28 cellular contexts compared by ENCODE assay signal in the genomic region with DNA sequence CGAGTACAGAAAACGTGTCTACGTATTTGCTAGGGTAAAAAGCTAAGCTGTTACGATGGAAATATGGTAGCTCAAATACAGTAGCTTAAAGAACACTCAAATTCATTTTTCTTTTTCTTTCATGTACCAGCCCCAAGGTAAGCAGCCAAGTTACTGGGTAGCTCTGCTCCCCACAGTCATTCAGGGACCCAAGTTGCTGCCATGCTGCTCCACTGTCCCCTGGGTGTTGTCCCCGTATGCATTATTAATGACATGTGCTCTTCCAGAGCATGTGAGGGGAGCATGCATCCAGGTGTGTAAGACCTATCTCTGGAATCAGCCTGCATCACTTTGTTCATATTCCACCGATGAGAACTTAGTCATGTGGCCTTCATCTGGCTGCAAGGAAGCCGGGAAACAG.
"Had no signal": no experiment of that assay in that cellular context is flagged by ENCODE, and none has a peak within 500 bp of the region (broad histone marks: within the 10 kb centered on the region; RNA-seq: fewer than 3 reads in every experiment).

No MANE protein-coding gene starts in this region.

- H3K4me1 ChIP-seq: esophagus squamous epithelium, heart right ventricle, lower lobe of right lung, psoas muscle, suprapubic skin had no signal

- H3K4me3 ChIP-seq: esophagus squamous epithelium, heart right ventricle, lower lobe of right lung, psoas muscle, skin epidermis, spleen, suprapubic skin, thyroid gland had no signal

- H3K4me3 Mint-ChIP-seq: effector memory CD8-positive, alpha-beta T cell; immature natural killer cell; naive thymus-derived CD8-positive, alpha-beta T cell; nephron progenitor cell; stimulated activated memory B cell treated with anti-CD40 and anti-IgM and Interleukin-4, amounts not matched to agents 10 μg/mL and 1 μg/mL and 100 μg/mL, for 72 hours; stimulated activated naive CD8-positive, alpha-beta T cell treated with anti-CD3 and anti-CD28 coated beads, Interleukin-15, Interleukin-2, amounts not matched to agents 100 ng/mL and 50 ng/mL, for 24 hours; type B pancreatic cell had no signal

- FAIRE-seq: endometrium had no signal

- DNase-seq: cortex of kidney; effector memory CD8-positive, alpha-beta T cell; erythroblast; esophagus squamous epithelium; foreskin melanocyte; glutamatergic neuron; heart right ventricle; hypothalamus; immature natural killer cell; islet precursor cell; kidney glomerular epithelial cell; left colon; left ventricle myocardium superior; lower lobe of right lung; naive thymus-derived CD8-positive, alpha-beta T cell; nephron progenitor cell; nucleus accumbens; psoas muscle; right cardiac atrium; spleen; stimulated activated CD4-positive, alpha-beta T cell treated with anti-CD3 and anti-CD28 coated beads, Interleukin-4, amount 100 ng/mL, for 4 hours; thyroid gland had no signal

- ATAC-seq: effector memory CD8-positive, alpha-beta T cell; heart right ventricle; left colon; left ventricle myocardium superior; lower lobe of right lung; naive thymus-derived CD8-positive, alpha-beta T cell; psoas muscle; right cardiac atrium; stimulated activated memory B cell treated with anti-CD40 and anti-IgM and Interleukin-4, amounts not matched to agents 10 μg/mL and 1 μg/mL and 100 μg/mL, for 72 hours had no signal

- H3K27ac Mint-ChIP-seq: effector memory CD8-positive, alpha-beta T cell; naive thymus-derived CD8-positive, alpha-beta T cell; stimulated activated memory B cell treated with anti-CD40 and anti-IgM and Interleukin-4, amounts not matched to agents 10 μg/mL and 1 μg/mL and 100 μg/mL, for 72 hours; stimulated activated naive CD8-positive, alpha-beta T cell treated with anti-CD3 and anti-CD28 coated beads, Interleukin-15, Interleukin-2, amounts not matched to agents 100 ng/mL and 50 ng/mL, for 24 hours; type B pancreatic cell had no signal

- H3K9me3 ChIP-seq: esophagus squamous epithelium, heart right ventricle, lower lobe of right lung, psoas muscle, spleen, suprapubic skin, thyroid gland had no signal

- H3K4me1 Mint-ChIP-seq: nephron progenitor cell had no signal

- H3K27ac ChIP-seq: esophagus squamous epithelium, heart right ventricle, lower lobe of right lung, psoas muscle, skin epidermis, spleen, suprapubic skin had no signal

- H3K27me3 Mint-ChIP-seq: type B pancreatic cell had no signal

- H3K36me3 ChIP-seq: lower lobe of right lung, thyroid gland had no signal

- H3K27me3 ChIP-seq: esophagus squamous epithelium, suprapubic skin, thyroid gland had no signal

- H3K9me3 Mint-ChIP-seq: effector memory CD8-positive, alpha-beta T cell; immature natural killer cell; nephron progenitor cell; stimulated activated memory B cell treated with anti-CD40 and anti-IgM and Interleukin-4, amounts not matched to agents 10 μg/mL and 1 μg/mL and 100 μg/mL, for 72 hours; stimulated activated naive CD8-positive, alpha-beta T cell treated with anti-CD3 and anti-CD28 coated beads, Interleukin-15, Interleukin-2, amounts not matched to agents 100 ng/mL and 50 ng/mL, for 24 hours had no signal
